ENCODE assay signal across 8 cellular contexts in the genomic region with DNA sequence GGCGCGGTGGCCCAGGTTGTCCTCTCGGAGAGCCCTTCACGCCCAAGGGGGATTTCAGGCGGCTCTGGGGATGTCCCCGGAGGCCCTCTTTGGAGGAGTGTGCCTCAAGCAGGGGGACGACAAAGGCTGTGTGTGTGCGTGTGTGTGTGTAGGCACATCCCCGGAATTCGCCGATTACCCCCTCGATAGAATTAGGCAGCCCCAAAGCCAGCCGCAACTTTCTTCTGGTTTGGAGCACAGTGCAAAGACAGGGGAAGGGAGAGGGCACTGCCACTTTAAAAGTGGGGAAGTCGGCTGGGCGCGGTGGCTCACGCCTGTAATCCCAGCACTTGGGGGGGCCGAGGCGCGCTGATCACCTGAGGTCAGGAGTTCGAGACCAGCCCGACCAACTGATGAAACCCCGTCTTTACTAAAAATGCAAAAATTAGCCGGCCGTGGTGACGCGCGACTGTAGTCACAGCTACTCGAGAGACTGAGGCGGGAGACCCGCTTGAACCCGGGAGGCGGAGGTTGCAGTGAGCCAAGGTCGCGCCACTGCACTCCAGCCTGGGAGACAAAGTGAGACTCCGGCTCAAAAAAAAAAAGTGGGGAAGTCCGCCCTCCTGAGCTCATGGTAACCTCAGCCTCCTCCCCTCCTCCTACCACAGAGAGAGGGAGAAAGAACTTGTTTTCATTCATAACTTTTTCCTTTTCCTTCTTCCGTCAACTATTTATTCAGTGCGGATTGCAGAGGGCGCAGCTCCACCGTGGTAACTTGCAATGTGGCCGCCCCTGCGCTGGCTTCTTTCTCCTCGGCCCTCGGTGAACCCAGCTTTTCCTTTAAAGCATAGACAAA. TPM values are rescaled to one million over a fixed set of nuclear protein-coding genes. Genes with fewer than 3 reads are reported as not detected.
A peak's percentile ranks its signal among the peaks of the same experiment; 100 is the strongest.
DNase-seq lines count a peak whose midpoint lies in the region; ATAC-seq and TF ChIP-seq lines count a peak whose summit lies in the region.

No MANE protein-coding gene starts in this region.

- H3K4me3 Mint-ChIP-seq in activated T-cell treated with anti-CD3 and anti-CD28 coated beads, Interleukin-2, amount 50 U/mL, for 72 hours, result peak overlapping the region; percentile 92 to 95
- peak overlapping the region; percentile 90 for H3K4me3 Mint-ChIP-seq in natural killer cell

- H3K36me3 Mint-ChIP-seq in activated T-cell treated with anti-CD3 and anti-CD28 coated beads, Interleukin-2, amount 50 U/mL, for 72 hours (ENCODE audit: insufficient read depth in 2 of 2), result peaks cover 10 to 31% of the 10 kb centered on the region in 2 donors
- H3K36me3 Mint-ChIP-seq in natural killer cell, result no peaks in the 10 kb centered on the region

- H3K36me3 ChIP-seq in NT2/D1 (ENCODE audit: insufficient read depth, insufficient read length, low read length) (peaks cover 23% of the 10 kb centered on the region), esophagus muscularis mucosa (peaks cover 8 to 63% (median 16%) of the 10 kb centered on the region in 4 donors), suprapubic skin (peaks cover 13% of the 10 kb centered on the region)

- H3K27ac Mint-ChIP-seq in activated T-cell treated with anti-CD3 and anti-CD28 coated beads, Interleukin-2, amount 50 U/mL, for 72 hours, result peak overlapping the region; percentile 93
- peak overlapping the region; percentile 74 to 84 for H3K27ac Mint-ChIP-seq in natural killer cell

- no peak for TF ChIP-seq POLR2A in esophagus muscularis mucosa (IDR thresholded peaks at IDR 0.05; ENCODE audit: low read depth)
- TF ChIP-seq POLR2A in suprapubic skin (IDR thresholded peaks at IDR 0.05), result no peak

- H3K4me3 ChIP-seq in NT2/D1 (ENCODE audit: insufficient read length, low read depth) (peak overlapping the region; percentile 70), esophagus muscularis mucosa (peak overlapping the region; percentile 88 to 94 (median 92)), suprapubic skin (peak overlapping the region; percentile 92)

- intact Hi-C loops in esophagus muscularis mucosa (cut with DNase I), result loop anchor here (5.0 to 10.0 kb wide), 5 partner anchors 154 to 433 kb away; no protein-coding TSS in a partner anchor
- intact Hi-C loops in natural killer cell (cut with micrococcal nuclease), result no loop called here

- ATAC-seq in HG02970 (IDR thresholded peaks at IDR 0.05; ENCODE audit: low FRiP score, unreplicated experiment) (peak; percentile 33), natural killer cell (peak; percentile 50 to 71 (median 58))
- peak; percentile 59 to 66 for ATAC-seq in activated T-cell treated with anti-CD3 and anti-CD28 coated beads, Interleukin-2, amount 50 U/mL, for 72 hours (replicated peaks in 1 of 2)

- H3K4me1 ChIP-seq in NT2/D1 (ENCODE audit: insufficient read depth, insufficient read length) (no peaks in the 10 kb centered on the region), esophagus muscularis mucosa (peaks cover 0 to 36% (median 28%) of the 10 kb centered on the region in 4 donors), suprapubic skin (peaks cover 32% of the 10 kb centered on the region)

- peak; percentile 58 for DNase-seq in SIG-M5 treated with dmso at 0.1 percent for 504 hours (lab: John Stamatoyannopoulos, UW; ENCODE audit: unreplicated experiment)
- no peak for DNase-seq in SIG-M5 (lab: John Stamatoyannopoulos, UW)
- peak; percentile 9 for DNase-seq in NT2/D1 (ENCODE audit: low read depth, low spot score)
- peak; percentile 65 to 81 for DNase-seq in activated T-cell treated with anti-CD3 and anti-CD28 coated beads, Interleukin-2, amount 50 U/mL, for 72 hours
- no peak for DNase-seq in esophagus muscularis mucosa (ENCODE audit: extremely low spot score)
- peak; percentile 49 for DNase-seq in natural killer cell
- DNase-seq in suprapubic skin (ENCODE audit: low spot score in 2 of 2), result peak; percentile 79 to 84

- H3K27me3 ChIP-seq in NT2/D1 (ENCODE audit: insufficient read depth, insufficient read length) (no peaks in the 10 kb centered on the region), esophagus muscularis mucosa (no peaks in the 10 kb centered on the region), suprapubic skin (no peaks in the 10 kb centered on the region)

- H3K27me3 Mint-ChIP-seq in activated T-cell treated with anti-CD3 and anti-CD28 coated beads, Interleukin-2, amount 50 U/mL, for 72 hours (ENCODE audit: low read depth), result no peaks in the 10 kb centered on the region
- H3K27me3 Mint-ChIP-seq in natural killer cell (ENCODE audit: low read depth in 2 of 2), result peaks cover 16% of the 10 kb centered on the region in 2 donors

- TF ChIP-seq EP300 in esophagus muscularis mucosa (IDR thresholded peaks at IDR 0.05) (no peak), suprapubic skin (IDR thresholded peaks at IDR 0.05) (no peak)

- no peaks in the 10 kb centered on the region for H3K9me3 Mint-ChIP-seq in activated T-cell treated with anti-CD3 and anti-CD28 coated beads, Interleukin-2, amount 50 U/mL, for 72 hours
- H3K9me3 Mint-ChIP-seq in natural killer cell, result no peaks in the 10 kb centered on the region

- H3K9me3 ChIP-seq in NT2/D1 (ENCODE audit: insufficient read depth, low read length) (no peaks in the 10 kb centered on the region), esophagus muscularis mucosa (no peaks in the 10 kb centered on the region), suprapubic skin (no peaks in the 10 kb centered on the region)

- H3K9ac ChIP-seq in NT2/D1 (ENCODE audit: insufficient read length, low read depth), result peak overlapping the region; percentile 90

- peak in 1 of 3 experiments; percentile 29 for TF ChIP-seq CTCF in esophagus muscularis mucosa (IDR thresholded peaks at IDR 0.05)
- TF ChIP-seq CTCF in natural killer cell (IDR thresholded peaks at IDR 0.05), result no peak
- TF ChIP-seq CTCF in suprapubic skin (IDR thresholded peaks at IDR 0.05), result no peak

- H3K27ac ChIP-seq in esophagus muscularis mucosa (replicated peaks in 1 of 4), result peak overlapping the region; percentile 92 to 95 (median 94)
- peak overlapping the region; percentile 97 for H3K27ac ChIP-seq in suprapubic skin

- H3K4me1 Mint-ChIP-seq in activated T-cell treated with anti-CD3 and anti-CD28 coated beads, Interleukin-2, amount 50 U/mL, for 72 hours (ENCODE audit: low read depth), result peaks cover 29% of the 10 kb centered on the region
- peaks cover 29 to 36% of the 10 kb centered on the region in 2 donors for H3K4me1 Mint-ChIP-seq in natural killer cell

- WGBS in esophagus muscularis mucosa, result under 1% methylated on average over 45 of the region's 45 CpGs
- WGBS in suprapubic skin, result under 1% methylated on average over 12 of the region's 45 CpGs

RNA-seq across cellular contexts. Expression of a gene that starts 2.4 kb away (rescaled TPM):
- 10 to 100 TPM; 39.8 to 58.1 TPM for total RNA-seq in activated T-cell treated with anti-CD3 and anti-CD28 coated beads, Interleukin-2, amount 50 U/mL, for 72 hours
- total RNA-seq in esophagus muscularis mucosa (100 to 1,000 TPM; 103 to 136 (median 136) TPM), natural killer cell (1 to 10 TPM; 8.7 to 9.8 (median 9.5) TPM), suprapubic skin (100 to 1,000 TPM; 113 to 381 (median 206) TPM)

Comparison
In these comparisons a context has a peak if more than half of its experiments do, and no peak if none do; other contexts are left out.
1. DNase-seq: peak in SIG-M5 treated with dmso at 0.1 percent for 504 hours (single experiment), NT2/D1 (single experiment), activated T-cell treated with anti-CD3 and anti-CD28 coated beads, Interleukin-2, amount 50 U/mL, for 72 hours (2 of 2), natural killer cell (single experiment) and suprapubic skin (2 of 2); none in SIG-M5 (single experiment) and esophagus muscularis mucosa (single experiment).
2. Peak in every context shown above with its lines, with median percentiles within 50 percentile points of each other: ATAC-seq and H3K4me3 ChIP-seq.